In the genomic region with DNA sequence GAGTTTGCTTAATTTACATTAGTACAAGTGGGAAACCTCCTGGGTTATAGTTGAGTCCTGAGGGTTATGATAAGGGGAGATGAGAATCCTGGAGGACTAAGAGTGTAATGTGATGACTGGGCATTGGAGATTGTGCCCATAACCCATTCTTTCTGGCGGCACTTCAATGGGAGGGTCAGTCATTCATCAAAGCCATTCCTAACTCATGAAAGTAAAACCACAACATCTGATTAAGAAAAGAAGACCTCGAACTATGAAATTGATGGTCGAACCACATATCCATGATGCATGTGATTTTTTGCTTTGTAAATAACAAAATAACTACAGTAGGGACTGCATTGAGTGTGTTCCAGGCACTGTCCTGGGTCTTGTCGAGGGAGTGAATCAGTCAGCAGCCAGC, we compare ENCODE assay signal across 20 cellular contexts.
DNase-seq lines count a peak whose midpoint lies in the region; FAIRE-seq and TF ChIP-seq lines count a peak whose summit lies in the region.
"Had no signal": no experiment of that assay in that cellular context is flagged by ENCODE, and none has a peak within 500 bp of the region (broad histone marks: within the 10 kb centered on the region; RNA-seq: fewer than 3 reads in every experiment).

No MANE protein-coding gene starts in this region.

- H3K4me3 ChIP-seq in effector memory CD4-positive, alpha-beta T cell (ENCODE audit: insufficient read depth, low read depth, low read length, poor library complexity, severe bottlenecking): no peak overlapping the region
- H3K4me3 ChIP-seq: body of pancreas, GM23338, tibial artery had no signal

- H3K4me1 ChIP-seq in effector memory CD4-positive, alpha-beta T cell (ENCODE audit: control insufficient read depth, insufficient read depth, low read length, poor library complexity, severe bottlenecking): no peaks in the 10 kb centered on the region
- H3K4me1 ChIP-seq: body of pancreas, tibial artery had no signal

- H3K4me1 Mint-ChIP-seq in T-helper 2 cell treated with Interferon-gamma antibody and Interleukin-4, amounts not matched to agents 5 μg/mL and 100 μg/mL, for 36 hours (ENCODE audit: low read depth): peaks cover 40% of the 10 kb centered on the region

- H3K9me3 Mint-ChIP-seq in T-helper 2 cell treated with Interferon-gamma antibody and Interleukin-4, amounts not matched to agents 5 μg/mL and 100 μg/mL, for 36 hours: peaks cover 7% of the 10 kb centered on the region
- H3K9me3 Mint-ChIP-seq: GM23338 had no signal

- H3K9me3 ChIP-seq in effector memory CD4-positive, alpha-beta T cell (ENCODE audit: control insufficient read depth, low read length): no peaks in the 10 kb centered on the region
- H3K9me3 ChIP-seq: body of pancreas, tibial artery had no signal

- H3K4me3 Mint-ChIP-seq in T-helper 2 cell treated with Interferon-gamma antibody and Interleukin-4, amounts not matched to agents 5 μg/mL and 100 μg/mL, for 36 hours: no peak overlapping the region
- H3K4me3 Mint-ChIP-seq: GM23338, neural crest cell had no signal

- FAIRE-seq in H54 (lab: Jason Lieb, UNC): no peak
- FAIRE-seq: GM18507 had no signal

- DNase-seq in T-helper 2 cell treated with Interferon-gamma antibody and Interleukin-4, amounts not matched to agents 5 μg/mL and 100 μg/mL, for 36 hours (ENCODE audit: low spot score): no peak
- no peak for DNase-seq in T-helper 2 cell
- DNase-seq in GM04504 (ENCODE audit: low read depth): peak; percentile 13
- peak; percentile 88 for DNase-seq in RPMI7951 (ENCODE audit: low read depth)
- DNase-seq in iris pigment epithelial cell (ENCODE audit: low read depth): peak; percentile 12
- no peak for DNase-seq in NCI-H1436 treated with DMSO at 0.1 percent for 48 hours (lab: John Stamatoyannopoulos, UW)
- DNase-seq in H54 (ENCODE audit: insufficient read length, low spot score): no peak
- DNase-seq in effector memory CD4-positive, alpha-beta T cell: no peak
- DNase-seq: body of pancreas, cortex of kidney, foreskin melanocyte, IMR-90, NCI-H187 treated with DMSO at 0.1 percent for 48 hours, NCI-H446 treated with DMSO at 0.1 percent for 48 hours, tibial artery had no signal

- no peak for TF ChIP-seq POLR2A in H54 (IDR thresholded peaks at IDR 0.05; ENCODE audit: low read depth, low read length)

- H3K27me3 Mint-ChIP-seq in T-helper 2 cell treated with Interferon-gamma antibody and Interleukin-4, amounts not matched to agents 5 μg/mL and 100 μg/mL, for 36 hours (ENCODE audit: low read depth): no peaks in the 10 kb centered on the region

- no peak overlapping the region for H3K27ac ChIP-seq in effector memory CD4-positive, alpha-beta T cell (ENCODE audit: insufficient read depth, low read length, poor library complexity, severe bottlenecking)
- H3K27ac ChIP-seq: 22Rv1, body of pancreas, C4-2B, tibial artery had no signal

- no peaks in the 10 kb centered on the region for H3K27me3 ChIP-seq in effector memory CD4-positive, alpha-beta T cell (replicated peaks; ENCODE audit: control insufficient read depth, insufficient read depth, low read length, poor library complexity, severe bottlenecking)
- H3K27me3 ChIP-seq: body of pancreas had no signal

- H3K36me3 Mint-ChIP-seq in T-helper 2 cell treated with Interferon-gamma antibody and Interleukin-4, amounts not matched to agents 5 μg/mL and 100 μg/mL, for 36 hours (ENCODE audit: low read depth): no peaks in the 10 kb centered on the region

- no peaks in the 10 kb centered on the region for H3K36me3 ChIP-seq in effector memory CD4-positive, alpha-beta T cell (ENCODE audit: control insufficient read depth, insufficient read depth, low read length)
- H3K36me3 ChIP-seq: tibial artery had no signal

- H3K27ac Mint-ChIP-seq in T-helper 2 cell treated with Interferon-gamma antibody and Interleukin-4, amounts not matched to agents 5 μg/mL and 100 μg/mL, for 36 hours: peak overlapping the region; percentile 19
- H3K27ac Mint-ChIP-seq: GM23338 had no signal

Comparison
In these comparisons a context has a peak if more than half of its experiments do, and no peak if none do; other contexts are left out.
1. DNase-seq: peak in GM04504 (single experiment), RPMI7951 (single experiment) and iris pigment epithelial cell (single experiment); none in T-helper 2 cell treated with Interferon-gamma antibody and Interleukin-4, amounts not matched to agents 5 μg/mL and 100 μg/mL, for 36 hours (single experiment), T-helper 2 cell (0 of 5), NCI-H1436 treated with DMSO at 0.1 percent for 48 hours (single experiment), H54 (single experiment) and effector memory CD4-positive, alpha-beta T cell (0 of 3).